In genomic region chr20:2332711-2333110, GRCh38 we compare ENCODE assay signal across 22 cellular contexts. TPM values are rescaled to one million over a fixed set of nuclear protein-coding genes. Genes with fewer than 3 reads are reported as not detected.
DNase-seq lines count a peak whose midpoint lies in the region; ATAC-seq and TF ChIP-seq lines count a peak whose summit lies in the region.
"Had no signal": no experiment of that assay in that cellular context is flagged by ENCODE, and none has a peak within 500 bp of the region (broad histone marks: within the 10 kb centered on the region; RNA-seq: fewer than 3 reads in every experiment).

No MANE protein-coding gene starts in this region.

- H3K9me3 Mint-ChIP-seq in osteocyte (ENCODE audit: unreplicated experiment), result no peaks in the 10 kb centered on the region
- H3K9me3 Mint-ChIP-seq in natural killer cell treated with Interleukin-12 subunit alpha and Interleukin-12 subunit beta and Interleukin-15 and Interleukin-18, amount 100 ng/mL, for 72 hours, result no peaks in the 10 kb centered on the region
- H3K9me3 Mint-ChIP-seq: CD4-positive, CD25-positive, alpha-beta regulatory T cell; CD8-positive, alpha-beta T cell; GM23338; HFFc6 had no signal

- no peak for ATAC-seq in natural killer cell treated with Interleukin-12 subunit alpha and Interleukin-12 subunit beta and Interleukin-15 and Interleukin-18, amount 100 ng/mL, for 72 hours
- ATAC-seq: CD8-positive, alpha-beta T cell; GM12878; GM23338 had no signal

- H3K4me3 Mint-ChIP-seq in osteocyte (ENCODE audit: unreplicated experiment), result no peak overlapping the region
- H3K4me3 Mint-ChIP-seq in natural killer cell treated with Interleukin-12 subunit alpha and Interleukin-12 subunit beta and Interleukin-15 and Interleukin-18, amount 100 ng/mL, for 72 hours, result no peak overlapping the region
- H3K4me3 Mint-ChIP-seq: B cell; CD4-positive, CD25-positive, alpha-beta regulatory T cell; CD8-positive, alpha-beta T cell; GM23338; HFFc6 had no signal

- POLR2A ChIA-PET in RWPE1 (lab: Yijun Ruan, JAX; ENCODE audit: low non-redundant PET), result no interaction called here

- no peak overlapping the region for H3K27ac Mint-ChIP-seq in osteocyte (ENCODE audit: unreplicated experiment)
- H3K27ac Mint-ChIP-seq in natural killer cell treated with Interleukin-12 subunit alpha and Interleukin-12 subunit beta and Interleukin-15 and Interleukin-18, amount 100 ng/mL, for 72 hours, result no peak overlapping the region
- H3K27ac Mint-ChIP-seq: B cell; CD4-positive, CD25-positive, alpha-beta regulatory T cell; CD8-positive, alpha-beta T cell; GM23338; HFFc6 had no signal

- TF ChIP-seq CTCF in osteocyte (IDR thresholded peaks at IDR 0.05) (no peak), RWPE1 (conservative IDR thresholded peaks at IDR 0.05; ENCODE audit: low read depth) (no peak)

- peak; percentile 19 for DNase-seq in activated CD8-positive, alpha-beta memory T cell treated with anti-CD3 and anti-CD28 coated beads for 24 hours
- no peak for DNase-seq in activated CD8-positive, alpha-beta memory T cell treated with anti-CD3 and anti-CD28 coated beads, Interleukin-2, amount 50 U/mL, for 4 hours
- DNase-seq in ecto neural progenitor cell (ENCODE audit: low spot score) (peak; percentile 24), islet precursor cell (peak; percentile 41), osteocyte (ENCODE audit: extremely low spot score, unreplicated experiment) (peak; percentile 59), COR-L47 (lab: John Stamatoyannopoulos, UW) (no peak), RWPE1 (ENCODE audit: low spot score) (no peak)
- no peak for DNase-seq in natural killer cell treated with Interleukin-12 subunit alpha and Interleukin-12 subunit beta and Interleukin-15 and Interleukin-18, amount 100 ng/mL, for 72 hours (ENCODE audit: low spot score)
- DNase-seq: CD4-positive, CD25-positive, alpha-beta regulatory T cell; CD8-positive, alpha-beta T cell; DMS 273 treated with DMSO at 0.1 percent for 48 hours; DMS79; EL; GDM1; HFFc6 had no signal

- H3K27ac ChIP-seq in RWPE1, result no peak overlapping the region
- H3K27ac ChIP-seq: 22Rv1, BLaER1, C4-2B had no signal

- H3K36me3 Mint-ChIP-seq in osteocyte (ENCODE audit: unreplicated experiment), result no peaks in the 10 kb centered on the region
- H3K36me3 Mint-ChIP-seq in natural killer cell treated with Interleukin-12 subunit alpha and Interleukin-12 subunit beta and Interleukin-15 and Interleukin-18, amount 100 ng/mL, for 72 hours, result no peaks in the 10 kb centered on the region
- H3K36me3 Mint-ChIP-seq: CD4-positive, CD25-positive, alpha-beta regulatory T cell; CD8-positive, alpha-beta T cell had no signal

- CTCF ChIA-PET in RWPE1 (lab: Yijun Ruan, JAX), result interaction anchor here (1.2 kb wide), 1 partner anchor 17 kb away, joined by 3 read pairs; no protein-coding TSS in a partner anchor

- no peaks in the 10 kb centered on the region for H3K4me1 Mint-ChIP-seq in osteocyte (ENCODE audit: unreplicated experiment)
- H3K4me1 Mint-ChIP-seq in natural killer cell treated with Interleukin-12 subunit alpha and Interleukin-12 subunit beta and Interleukin-15 and Interleukin-18, amount 100 ng/mL, for 72 hours (ENCODE audit: low read depth in 2 of 2), result no peaks in the 10 kb centered on the region
- H3K4me1 Mint-ChIP-seq: B cell; CD4-positive, CD25-positive, alpha-beta regulatory T cell had no signal

- H3K27me3 Mint-ChIP-seq in osteocyte (ENCODE audit: unreplicated experiment), result no peaks in the 10 kb centered on the region
- peaks cover 3 to 10% of the 10 kb centered on the region in 2 donors for H3K27me3 Mint-ChIP-seq in natural killer cell treated with Interleukin-12 subunit alpha and Interleukin-12 subunit beta and Interleukin-15 and Interleukin-18, amount 100 ng/mL, for 72 hours
- H3K27me3 Mint-ChIP-seq: CD4-positive, CD25-positive, alpha-beta regulatory T cell had no signal

RNA-seq across cellular contexts. Expression of gene TGM3, which starts 36.9 kb away (rescaled TPM):
- total RNA-seq in osteocyte, result not detected in 2 replicates
- not detected for total RNA-seq in natural killer cell treated with Interleukin-12 subunit alpha and Interleukin-12 subunit beta and Interleukin-15 and Interleukin-18, amount 100 ng/mL, for 72 hours
- total RNA-seq: B cell; CD4-positive, CD25-positive, alpha-beta regulatory T cell; CD8-positive, alpha-beta T cell; GM12878; GM23338; H4 had no signal

RNA-seq across cellular contexts. Expression of gene TGM6, which starts 48.0 kb away (rescaled TPM):
- not detected in 2 replicates for total RNA-seq in osteocyte
- not detected for total RNA-seq in natural killer cell treated with Interleukin-12 subunit alpha and Interleukin-12 subunit beta and Interleukin-15 and Interleukin-18, amount 100 ng/mL, for 72 hours
- total RNA-seq: B cell; CD4-positive, CD25-positive, alpha-beta regulatory T cell; CD8-positive, alpha-beta T cell; GM12878; GM23338; H4; HFFc6 had no signal

Comparison
In these comparisons a context has a peak if more than half of its experiments do, and no peak if none do; other contexts are left out.
1. DNase-seq: peak in activated CD8-positive, alpha-beta memory T cell treated with anti-CD3 and anti-CD28 coated beads for 24 hours (single experiment), ecto neural progenitor cell (single experiment), islet precursor cell (single experiment) and osteocyte (single experiment); none in activated CD8-positive, alpha-beta memory T cell treated with anti-CD3 and anti-CD28 coated beads, Interleukin-2, amount 50 U/mL, for 4 hours (single experiment), COR-L47 (single experiment), RWPE1 (single experiment) and natural killer cell treated with Interleukin-12 subunit alpha and Interleukin-12 subunit beta and Interleukin-15 and Interleukin-18, amount 100 ng/mL, for 72 hours (single experiment).